ENCODE assay signal across 1 cellular context in genomic region chr22:39290724-39291161, GRCh38.
TF ChIP-seq lines count a peak whose summit lies in the region.

No MANE protein-coding gene starts in this region.

TF ChIP-seq in endothelial cell of umbilical vein, 7 proteins besides CTCF, POLR2A, EP300 and RAD21:
- TF ChIP-seq JUN (IDR thresholded peaks at IDR 0.05; ENCODE audit: borderline replicate concordance, insufficient read depth, insufficient read length, low read depth) (no peak), MAX (IDR thresholded peaks at IDR 0.05; ENCODE audit: insufficient read depth, insufficient read length) (no peak), MYC (IDR thresholded peaks at IDR 0.05; ENCODE audit: low read depth, low read length) (no peak), POLR2AphosphoS5 (IDR thresholded peaks at IDR 0.05; ENCODE audit: insufficient read depth, low read depth, low read length) (no peak), FOS (IDR thresholded peaks at IDR 0.05; ENCODE audit: borderline replicate concordance, insufficient read depth, low read length) (no peak), GATA2 (IDR thresholded peaks at IDR 0.05; ENCODE audit: insufficient read depth, insufficient read length, low read depth, low read length) (no peak), EZH2 (IDR thresholded peaks at IDR 0.05; ENCODE audit: borderline replicate concordance, low read depth, low read length, severe bottlenecking) (no peak)
